Comparison of ENCODE assay signal across 17 cellular contexts in genomic region chr1:240164742-240165141, GRCh38.
DNase-seq lines count a peak whose midpoint lies in the region; TF ChIP-seq lines count a peak whose summit lies in the region.
"Had no signal": no experiment of that assay in that cellular context is flagged by ENCODE, and none has a peak within 500 bp of the region (broad histone marks: within the 10 kb centered on the region; RNA-seq: fewer than 3 reads in every experiment).

No MANE protein-coding gene starts in this region.

- POLR2A ChIA-PET in HEK293 (lab: Yijun Ruan, JAX): no interaction called here

- no peak for TF ChIP-seq CTCF in HEK293 (tag by site-specific recombination; IDR thresholded peaks at IDR 0.05)
- no peak for TF ChIP-seq CTCF in endodermal cell (conservative IDR thresholded peaks at IDR 0.05)
- TF ChIP-seq CTCF in progenitor cell of endocrine pancreas (IDR thresholded peaks at IDR 0.05; ENCODE audit: unreplicated experiment): no peak

- H3K9ac ChIP-seq in endodermal cell (ENCODE audit: extremely low read depth, low read length, poor library complexity, severe bottlenecking): no peak overlapping the region
- H3K9ac ChIP-seq: BLaER1 had no signal

- peaks cover 37% of the 10 kb centered on the region for H3K36me3 Mint-ChIP-seq in endodermal cell (ENCODE audit: low read depth)
- H3K36me3 Mint-ChIP-seq in progenitor cell of endocrine pancreas (ENCODE audit: insufficient read depth): no peaks in the 10 kb centered on the region
- H3K36me3 Mint-ChIP-seq: CD14-positive monocyte; CD4-positive, alpha-beta memory T cell; CD4-positive, CD25-positive, alpha-beta regulatory T cell; CD8-positive, alpha-beta memory T cell had no signal

- H3K27me3 Mint-ChIP-seq in endodermal cell (ENCODE audit: insufficient read depth) (no peaks in the 10 kb centered on the region), progenitor cell of endocrine pancreas (peaks cover 15% of the 10 kb centered on the region)
- H3K27me3 Mint-ChIP-seq: CD4-positive, alpha-beta memory T cell; CD4-positive, CD25-positive, alpha-beta regulatory T cell; CD8-positive, alpha-beta memory T cell had no signal

- H3K4me1 Mint-ChIP-seq in endodermal cell (no peaks in the 10 kb centered on the region), progenitor cell of endocrine pancreas (ENCODE audit: low read depth) (no peaks in the 10 kb centered on the region)
- H3K4me1 Mint-ChIP-seq: CD14-positive monocyte; CD4-positive, alpha-beta memory T cell; CD4-positive, CD25-positive, alpha-beta regulatory T cell; CD8-positive, alpha-beta memory T cell had no signal

- H3K9me3 Mint-ChIP-seq in endodermal cell (peaks cover 30% of the 10 kb centered on the region), progenitor cell of endocrine pancreas (ENCODE audit: low read depth) (peaks cover 10% of the 10 kb centered on the region)

- H3K4me1 ChIP-seq in HEK293 (ENCODE audit: control insufficient read depth, insufficient read depth, low read length): no peaks in the 10 kb centered on the region
- H3K4me1 ChIP-seq in endodermal cell (ENCODE audit: control insufficient read depth, insufficient read depth, low read length): no peaks in the 10 kb centered on the region
- H3K4me1 ChIP-seq: BE2C, BLaER1 had no signal

- H3K4me3 Mint-ChIP-seq in endodermal cell (no peak overlapping the region), progenitor cell of endocrine pancreas (ENCODE audit: low read depth) (no peak overlapping the region)
- H3K4me3 Mint-ChIP-seq: CD14-positive monocyte; CD4-positive, alpha-beta memory T cell; CD4-positive, CD25-positive, alpha-beta regulatory T cell; CD8-positive, alpha-beta memory T cell had no signal

- DNase-seq in endodermal cell (no peak), progenitor cell of endocrine pancreas (ENCODE audit: low spot score, unreplicated experiment) (no peak), GM19240 (ENCODE audit: insufficient read length, low spot score) (no peak), T-helper 1 cell (no peak)
- DNase-seq: 8988T; ACHN; BE2C; C1 segment of cervical spinal cord; CD4-positive, alpha-beta memory T cell; CD4-positive, CD25-positive, alpha-beta regulatory T cell; CD8-positive, alpha-beta memory T cell; COR-L47; DMS79 treated with DMSO at 0.1 percent for 48 hours; GF-D8 had no signal

- H3K9me3 ChIP-seq in HEK293 (ENCODE audit: control insufficient read depth, insufficient read depth, low read depth, low read length): no peaks in the 10 kb centered on the region; the same call in 1 of the 2 replicates
- H3K9me3 ChIP-seq in endodermal cell (ENCODE audit: control insufficient read depth, low read length): peaks cover 37% of the 10 kb centered on the region
- H3K9me3 ChIP-seq: BE2C had no signal

- H3K4me3 ChIP-seq in HEK293 (ENCODE audit: low read depth, low read length): no peak overlapping the region
- H3K4me3 ChIP-seq in endodermal cell (ENCODE audit: low read length): peak overlapping the region; percentile 41
- H3K4me3 ChIP-seq: BLaER1 had no signal

- H3K27me3 ChIP-seq in endodermal cell (ENCODE audit: control insufficient read depth, insufficient read depth, low read length, poor library complexity, severe bottlenecking): no peaks in the 10 kb centered on the region
- H3K27me3 ChIP-seq: BE2C, BLaER1 had no signal

- H3K36me3 ChIP-seq in HEK293 (ENCODE audit: control insufficient read depth in 2 of 2, insufficient read depth in 1 of 2, low read length in 2 of 2) (peaks cover 0 to 11% of the 10 kb centered on the region in 2 experiments; a peak in 1 of 3 replicates), endodermal cell (ENCODE audit: control insufficient read depth, insufficient read depth, low read length) (peaks cover 44% of the 10 kb centered on the region)
- H3K36me3 ChIP-seq: BE2C, BLaER1 had no signal

- no peak overlapping the region for H3K27ac Mint-ChIP-seq in endodermal cell
- no peak overlapping the region for H3K27ac Mint-ChIP-seq in progenitor cell of endocrine pancreas
- H3K27ac Mint-ChIP-seq: CD14-positive monocyte; CD4-positive, alpha-beta memory T cell; CD4-positive, CD25-positive, alpha-beta regulatory T cell; CD8-positive, alpha-beta memory T cell had no signal

- no peak overlapping the region for H3K27ac ChIP-seq in HEK293 (ENCODE audit: extremely low read depth, low read depth, low read length)
- H3K27ac ChIP-seq in endodermal cell (ENCODE audit: low read depth, low read length): no peak overlapping the region
- H3K27ac ChIP-seq: BLaER1 had no signal

- CTCF ChIA-PET in HEK293 (lab: Yijun Ruan, JAX): interaction anchor here (0.7 to 6.2 kb wide), 6 partner anchors 14 to 457 kb away, joined by 3 to 56 read pairs (median 4); no protein-coding TSS in a partner anchor

TF ChIP-seq in HEK293, 187 proteins besides CTCF, POLR2A, EP300 and RAD21:
- TF ChIP-seq GFI1B (tag by site-specific recombination; IDR thresholded peaks at IDR 0.05) (no peak), ZFHX2 (tag by site-specific recombination; conservative IDR thresholded peaks at IDR 0.05) (no peak), ZNF341 (tag by site-specific recombination; IDR thresholded peaks at IDR 0.05; ENCODE audit: low read depth) (no peak), ZNF768 (tag by site-specific recombination; IDR thresholded peaks at IDR 0.05) (no peak), SETDB1 (IDR thresholded peaks at IDR 0.05; ENCODE audit: insufficient read length, low read length) (peak; percentile 39), FEZF1 (tag by site-specific recombination; IDR thresholded peaks at IDR 0.05) (no peak), ZNF211 (tag by site-specific recombination; IDR thresholded peaks at IDR 0.05; ENCODE audit: low read depth) (no peak), ZNF133 (tag by site-specific recombination; IDR thresholded peaks at IDR 0.05) (peak; percentile 100), SP7 (tag by site-specific recombination; IDR thresholded peaks at IDR 0.05) (no peak), OSR2 (tag by site-specific recombination; IDR thresholded peaks at IDR 0.05) (no peak), TRIM28 (IDR thresholded peaks at IDR 0.05; ENCODE audit: borderline replicate concordance, low read length) (0 out of 2 replicates have a peak, but pooled peaks have one; percentile 23)
